30 cellular contexts compared by ENCODE assay signal in the genomic region with DNA sequence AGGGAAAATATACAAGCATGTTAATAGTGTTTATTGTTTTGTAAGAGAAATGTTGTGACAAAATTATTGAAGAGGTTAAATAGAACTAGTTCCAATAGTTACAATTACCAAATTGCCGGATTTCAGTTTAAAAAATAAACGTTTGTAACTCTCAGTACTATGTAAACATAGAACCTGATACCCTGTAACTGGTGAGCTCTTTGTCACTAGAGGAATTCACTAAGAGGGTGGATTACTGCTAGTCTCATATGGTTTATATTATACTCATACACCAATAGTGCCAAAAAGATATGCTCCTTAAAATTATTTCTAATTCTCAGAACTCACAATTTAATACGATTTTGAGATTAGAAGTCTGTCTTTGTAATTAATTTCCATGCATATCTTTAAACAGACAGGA. TPM values are rescaled to one million over a fixed set of nuclear protein-coding genes. Genes with fewer than 3 reads are reported as not detected.
"Had no signal": no experiment of that assay in that cellular context is flagged by ENCODE, and none has a peak within 500 bp of the region (broad histone marks: within the 10 kb centered on the region; RNA-seq: fewer than 3 reads in every experiment).

No MANE protein-coding gene starts in this region.

- H3K9me3 Mint-ChIP-seq: naive thymus-derived CD8-positive, alpha-beta T cell; natural killer cell treated with Interleukin-12 subunit alpha and Interleukin-12 subunit beta and Interleukin-15 and Interleukin-18, amount 100 ng/mL, for 72 hours; neural progenitor cell; stimulated activated effector memory CD8-positive, alpha-beta T cell treated with anti-CD3 and anti-CD28 coated beads, Interleukin-12 subunit alpha, Interleukin-12 subunit beta, amount 100 ng/mL, for 72 hours; stimulated activated naive CD8-positive, alpha-beta T cell treated with anti-CD3 and anti-CD28 coated beads, Interleukin-15, amount 100 ng/mL, for 72 hours; type B pancreatic cell had no signal

- H3K36me3 Mint-ChIP-seq: naive thymus-derived CD8-positive, alpha-beta T cell; natural killer cell treated with Interleukin-12 subunit alpha and Interleukin-12 subunit beta and Interleukin-15 and Interleukin-18, amount 100 ng/mL, for 72 hours; neural progenitor cell; stimulated activated effector memory CD8-positive, alpha-beta T cell treated with anti-CD3 and anti-CD28 coated beads, Interleukin-12 subunit alpha, Interleukin-12 subunit beta, amount 100 ng/mL, for 72 hours; type B pancreatic cell had no signal

- H3K36me3 ChIP-seq: neural progenitor cell, ovary, right lobe of liver, sigmoid colon, suprapubic skin, tibial artery, transverse colon, upper lobe of right lung, uterus had no signal

- H3K27me3 ChIP-seq: ovary, right lobe of liver, sigmoid colon, suprapubic skin, testis, tibial artery, transverse colon, upper lobe of right lung, uterus had no signal

- ATAC-seq: naive thymus-derived CD8-positive, alpha-beta T cell; natural killer cell treated with Interleukin-12 subunit alpha and Interleukin-12 subunit beta and Interleukin-15 and Interleukin-18, amount 100 ng/mL, for 72 hours; psoas muscle; right cardiac atrium; right lobe of liver; stimulated activated effector memory CD8-positive, alpha-beta T cell treated with anti-CD3 and anti-CD28 coated beads, Interleukin-12 subunit alpha, Interleukin-12 subunit beta, amount 100 ng/mL, for 72 hours; stimulated activated naive CD8-positive, alpha-beta T cell treated with anti-CD3 and anti-CD28 coated beads, Interleukin-15, amount 100 ng/mL, for 72 hours; stimulated activated naive CD8-positive, alpha-beta T cell treated with anti-CD3 and anti-CD28 coated beads, Interleukin-15, Interleukin-2, amounts not matched to agents 100 U/mL and 50 U/mL, for 24 hours; upper lobe of right lung had no signal

- H3K4me3 ChIP-seq: neural progenitor cell, ovary, psoas muscle, right lobe of liver, sigmoid colon, suprapubic skin, testis, tibial artery, transverse colon, upper lobe of right lung, uterus had no signal

- H3K27ac Mint-ChIP-seq: naive thymus-derived CD8-positive, alpha-beta T cell; natural killer cell treated with Interleukin-12 subunit alpha and Interleukin-12 subunit beta and Interleukin-15 and Interleukin-18, amount 100 ng/mL, for 72 hours; neural progenitor cell; progenitor cell of endocrine pancreas; stimulated activated effector memory CD8-positive, alpha-beta T cell treated with anti-CD3 and anti-CD28 coated beads, Interleukin-12 subunit alpha, Interleukin-12 subunit beta, amount 100 ng/mL, for 72 hours; stimulated activated naive CD8-positive, alpha-beta T cell treated with anti-CD3 and anti-CD28 coated beads, Interleukin-15, amount 100 ng/mL, for 72 hours; type B pancreatic cell had no signal

- H3K9me3 ChIP-seq: ovary, psoas muscle, right lobe of liver, sigmoid colon, suprapubic skin, testis, tibial artery, transverse colon, upper lobe of right lung, uterus had no signal

- H3K27me3 Mint-ChIP-seq: natural killer cell treated with Interleukin-12 subunit alpha and Interleukin-12 subunit beta and Interleukin-15 and Interleukin-18, amount 100 ng/mL, for 72 hours; progenitor cell of endocrine pancreas had no signal

- H3K4me1 Mint-ChIP-seq: naive thymus-derived CD8-positive, alpha-beta T cell; neural progenitor cell; stimulated activated effector memory CD8-positive, alpha-beta T cell treated with anti-CD3 and anti-CD28 coated beads, Interleukin-12 subunit alpha, Interleukin-12 subunit beta, amount 100 ng/mL, for 72 hours; stimulated activated naive CD8-positive, alpha-beta T cell treated with anti-CD3 and anti-CD28 coated beads, Interleukin-15, amount 100 ng/mL, for 72 hours had no signal

- H3K9ac ChIP-seq: neural progenitor cell, parathyroid adenoma had no signal

- H3K27ac ChIP-seq: neural progenitor cell, ovary, parathyroid adenoma, psoas muscle, right lobe of liver, sigmoid colon, suprapubic skin, testis, tibial artery, transverse colon, upper lobe of right lung, uterus had no signal

- DNase-seq: naive thymus-derived CD8-positive, alpha-beta T cell; occipital lobe; ovary; posterior cingulate gyrus; psoas muscle; right cardiac atrium; right lobe of liver; sigmoid colon; small intestine; stimulated activated CD4-positive, alpha-beta T cell treated with anti-CD3 and anti-CD28 coated beads, Interleukin-15, amount 100 ng/mL, for 24 hours; stimulated activated CD4-positive, alpha-beta T cell treated with anti-CD3 and anti-CD28 coated beads, Interleukin-2, amount 100 ng/mL, for 24 hours; stimulated activated CD4-positive, alpha-beta T cell treated with anti-CD3 and anti-CD28 coated beads, Interleukin-2, amount 100 ng/mL, for 48 hours; stimulated activated CD4-positive, alpha-beta T cell treated with anti-CD3 and anti-CD28 coated beads, Interleukin-4, amount 100 ng/mL, for 24 hours; stimulated activated naive CD4-positive, alpha-beta T cell; stimulated activated naive CD8-positive, alpha-beta T cell treated with anti-CD3 and anti-CD28 coated beads, Interleukin-15, amount 100 ng/mL, for 72 hours; stimulated activated naive CD8-positive, alpha-beta T cell treated with anti-CD3 and anti-CD28 coated beads, Interleukin-15, Interleukin-2, amounts not matched to agents 100 U/mL and 50 U/mL, for 24 hours; substantia nigra; testis; tibial artery; transverse colon; upper lobe of right lung; uterus had no signal

- H3K4me1 ChIP-seq: neural progenitor cell, parathyroid adenoma, psoas muscle, sigmoid colon, suprapubic skin, testis, tibial artery, transverse colon, upper lobe of right lung, uterus had no signal

- H3K4me3 Mint-ChIP-seq: naive thymus-derived CD8-positive, alpha-beta T cell; natural killer cell treated with Interleukin-12 subunit alpha and Interleukin-12 subunit beta and Interleukin-15 and Interleukin-18, amount 100 ng/mL, for 72 hours; neural progenitor cell; stimulated activated effector memory CD8-positive, alpha-beta T cell treated with anti-CD3 and anti-CD28 coated beads, Interleukin-12 subunit alpha, Interleukin-12 subunit beta, amount 100 ng/mL, for 72 hours; stimulated activated naive CD8-positive, alpha-beta T cell treated with anti-CD3 and anti-CD28 coated beads, Interleukin-15, amount 100 ng/mL, for 72 hours; type B pancreatic cell had no signal

RNA-seq across cellular contexts. Expression of gene GMNC, which starts 7.6 kb away (rescaled TPM):
- total RNA-seq: naive thymus-derived CD8-positive, alpha-beta T cell; natural killer cell treated with Interleukin-12 subunit alpha and Interleukin-12 subunit beta and Interleukin-15 and Interleukin-18, amount 100 ng/mL, for 72 hours; progenitor cell of endocrine pancreas; sigmoid colon; transverse colon; upper lobe of right lung had no signal
- polyA plus RNA-seq: naive thymus-derived CD8-positive, alpha-beta T cell; right cardiac atrium; urinary bladder had no signal
